In genomic region chr10:71285180-71285545, GRCh38 we compare ENCODE assay signal across 8 cellular contexts. TPM values are rescaled to one million over a fixed set of nuclear protein-coding genes. Genes with fewer than 3 reads are reported as not detected.
DNase-seq lines count a peak whose midpoint lies in the region; ATAC-seq and TF ChIP-seq lines count a peak whose summit lies in the region.

No MANE protein-coding gene starts in this region.

- no peaks in the 10 kb centered on the region for H3K4me1 Mint-ChIP-seq in activated T-cell treated with anti-CD3 and anti-CD28 coated beads, Interleukin-2, amount 50 U/mL, for 24 hours (ENCODE audit: low read depth)

- ATAC-seq in HG02981 (IDR thresholded peaks at IDR 0.05; ENCODE audit: unreplicated experiment), result no peak

- peak; percentile 60 to 84 (median 76) for TF ChIP-seq CTCF in prostate gland (IDR thresholded peaks at IDR 0.05)

- peak; percentile 8 for DNase-seq in NCI-H1436 (lab: John Stamatoyannopoulos, UW)
- DNase-seq in NCI-H1436 treated with DMSO at 0.1 percent for 48 hours (lab: John Stamatoyannopoulos, UW), result no peak
- DNase-seq in NCI-H128 (lab: John Stamatoyannopoulos, UW; ENCODE audit: unreplicated experiment), result peak; percentile 6
- peak; percentile 53 for DNase-seq in activated T-cell treated with anti-CD3 and anti-CD28 coated beads, Interleukin-2, amount 50 U/mL, for 24 hours
- DNase-seq in glomerular visceral epithelial cell (ENCODE audit: extremely low spot score), result peak; percentile 31
- DNase-seq in prostate gland (ENCODE audit: low spot score), result peak; percentile 17
- no peak for DNase-seq in NK-92 treated with Interleukin-12 subunit alpha and Interleukin-12 subunit beta, amount 100 ng/mL, for 24 hours (lab: John Stamatoyannopoulos, UW)

- no peak overlapping the region for H3K4me3 Mint-ChIP-seq in activated T-cell treated with anti-CD3 and anti-CD28 coated beads, Interleukin-2, amount 50 U/mL, for 24 hours

- intact Hi-C loops in prostate gland (cut with DNase I), result loop anchor here (2.0 to 5.0 kb wide), 3 partner anchors 73 to 383 kb away; partner anchors contain the start of gene UNC5B

- H3K9me3 ChIP-seq in prostate gland, result no peaks in the 10 kb centered on the region

- H3K36me3 Mint-ChIP-seq in activated T-cell treated with anti-CD3 and anti-CD28 coated beads, Interleukin-2, amount 50 U/mL, for 24 hours (ENCODE audit: low read depth), result no peaks in the 10 kb centered on the region

- no peaks in the 10 kb centered on the region for H3K4me1 ChIP-seq in prostate gland (replicated peaks)

- WGBS in prostate gland, result 51% methylated on average over 11 of the region's 11 CpGs

- H3K27ac Mint-ChIP-seq in activated T-cell treated with anti-CD3 and anti-CD28 coated beads, Interleukin-2, amount 50 U/mL, for 24 hours, result no peak overlapping the region

- TF ChIP-seq POLR2A in prostate gland (IDR thresholded peaks at IDR 0.05), result no peak

- H3K27me3 Mint-ChIP-seq in activated T-cell treated with anti-CD3 and anti-CD28 coated beads, Interleukin-2, amount 50 U/mL, for 24 hours, result no peaks in the 10 kb centered on the region

- no peaks in the 10 kb centered on the region for H3K27me3 ChIP-seq in prostate gland (replicated peaks; ENCODE audit: insufficient read depth)

- no peak overlapping the region for H3K27ac ChIP-seq in prostate gland

- H3K36me3 ChIP-seq in prostate gland, result no peaks in the 10 kb centered on the region

- H3K4me3 ChIP-seq in prostate gland, result no peak overlapping the region

- H3K9me3 Mint-ChIP-seq in activated T-cell treated with anti-CD3 and anti-CD28 coated beads, Interleukin-2, amount 50 U/mL, for 24 hours, result no peaks in the 10 kb centered on the region

RNA-seq across cellular contexts. Expression of gene SLC29A3, which starts 33.9 kb away (rescaled TPM):
- 10 to 100 TPM in 1 of 2 donors, 1 to 10 TPM in 1; 4.6 to 12.7 TPM for total RNA-seq in prostate gland

Comparison
In these comparisons a context has a peak if more than half of its experiments do, and no peak if none do; other contexts are left out.
1. DNase-seq: peak in NCI-H1436 (single experiment), NCI-H128 (single experiment), activated T-cell treated with anti-CD3 and anti-CD28 coated beads, Interleukin-2, amount 50 U/mL, for 24 hours (single experiment), glomerular visceral epithelial cell (single experiment) and prostate gland (single experiment); none in NCI-H1436 treated with DMSO at 0.1 percent for 48 hours (single experiment) and NK-92 treated with Interleukin-12 subunit alpha and Interleukin-12 subunit beta, amount 100 ng/mL, for 24 hours (single experiment).